ENCODE assay signal across 11 cellular contexts in the genomic region with DNA sequence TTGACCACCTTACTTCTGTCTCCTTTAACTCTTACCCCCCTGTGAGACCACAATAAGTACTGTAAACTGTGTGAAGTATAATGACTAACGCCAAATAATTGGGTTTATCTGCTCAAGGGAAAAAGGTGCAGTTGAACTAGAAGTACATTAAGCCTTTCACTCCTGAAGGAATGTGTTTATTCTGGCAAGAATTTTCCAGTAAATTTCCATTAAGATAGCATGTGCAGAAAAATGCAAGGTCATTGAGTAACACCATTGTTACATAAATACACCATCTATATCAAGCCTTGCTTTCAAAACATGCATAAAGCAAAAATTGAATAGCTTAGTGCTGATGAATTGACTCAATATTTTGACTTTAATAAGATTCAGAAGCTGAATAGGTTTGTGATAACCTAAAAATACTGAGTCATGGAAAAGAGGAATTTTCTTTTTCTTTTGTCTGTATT.
DNase-seq lines count a peak whose midpoint lies in the region; ATAC-seq lines count a peak whose summit lies in the region.
"Had no signal": no experiment of that assay in that cellular context is flagged by ENCODE, and none has a peak within 500 bp of the region (broad histone marks: within the 10 kb centered on the region; RNA-seq: fewer than 3 reads in every experiment).

No MANE protein-coding gene starts in this region.

- H3K9ac ChIP-seq in iPS-18a (ENCODE audit: low read length) (peak overlapping the region; percentile 24), subcutaneous abdominal adipose tissue (ENCODE audit: low read length in 5 of 5) (no peak overlapping the region)

- H3K4me3 Mint-ChIP-seq in CD8-positive, alpha-beta memory T cell = no peak overlapping the region
- no peak overlapping the region for H3K4me3 Mint-ChIP-seq in T-helper 17 cell
- H3K4me3 Mint-ChIP-seq: T-cell had no signal

- H3K36me3 ChIP-seq in iPS-18a (ENCODE audit: control insufficient read depth, low read depth, low read length) (no peaks in the 10 kb centered on the region), subcutaneous abdominal adipose tissue (ENCODE audit: control insufficient read depth in 5 of 5, insufficient read depth in 5 of 5, low read length in 5 of 5) (peaks cover 0 to 9% (median 0%) of the 10 kb centered on the region in 5 donors)
- H3K36me3 ChIP-seq in CD8-positive, alpha-beta memory T cell (ENCODE audit: insufficient read depth, low read length) = no peaks in the 10 kb centered on the region
- H3K36me3 ChIP-seq: neutrophil had no signal

- POLR2A ChIA-PET in CD8-positive, alpha-beta memory T cell (lab: Charles Lee) = no interaction called here

- DNase-seq in HS-5 (ENCODE audit: low read depth) = peak; percentile 48
- DNase-seq in astrocyte of the hippocampus (ENCODE audit: low read depth, low spot score) = peak; percentile 80
- DNase-seq in CD8-positive, alpha-beta memory T cell = no peak
- DNase-seq in HuH-7.5 (ENCODE audit: low spot score) = no peak
- DNase-seq in T-helper 17 cell = no peak
- DNase-seq: aorta, T-cell had no signal

- ATAC-seq in T-helper 17 cell = no peak
- ATAC-seq in GM21737 (IDR thresholded peaks at IDR 0.05; ENCODE audit: unreplicated experiment) = no peak
- ATAC-seq: T-cell had no signal

- no peaks in the 10 kb centered on the region for H3K27me3 Mint-ChIP-seq in CD8-positive, alpha-beta memory T cell
- H3K27me3 Mint-ChIP-seq in T-helper 17 cell = peaks cover 4% of the 10 kb centered on the region
- H3K27me3 Mint-ChIP-seq: T-cell had no signal

- no peaks in the 10 kb centered on the region for H3K9me3 ChIP-seq in iPS-18a (ENCODE audit: control insufficient read depth, low read depth, low read length)
- no peaks in the 10 kb centered on the region for H3K9me3 ChIP-seq in subcutaneous abdominal adipose tissue (ENCODE audit: control insufficient read depth in 5 of 5, low read length in 5 of 5)
- no peaks in the 10 kb centered on the region for H3K9me3 ChIP-seq in CD8-positive, alpha-beta memory T cell (ENCODE audit: low read length)
- H3K9me3 ChIP-seq in T-helper 17 cell (ENCODE audit: control insufficient read depth, low read length, poor library complexity, severe bottlenecking) = no peaks in the 10 kb centered on the region
- H3K9me3 ChIP-seq: neutrophil had no signal

- H3K27ac ChIP-seq in iPS-18a (ENCODE audit: low read length) (no peak overlapping the region), subcutaneous abdominal adipose tissue (ENCODE audit: low read depth, low read length) (peak overlapping the region; percentile 60)
- H3K27ac ChIP-seq in CD8-positive, alpha-beta memory T cell (ENCODE audit: low read depth, low read length) = no peak overlapping the region
- H3K27ac ChIP-seq: neutrophil had no signal

- peaks cover 0 to 5% (median 0%) of the 10 kb centered on the region in 3 donors for H3K4me1 Mint-ChIP-seq in CD8-positive, alpha-beta memory T cell
- peaks cover 2% of the 10 kb centered on the region for H3K4me1 Mint-ChIP-seq in T-helper 17 cell

- H3K27me3 ChIP-seq in iPS-18a (ENCODE audit: control insufficient read depth, insufficient read depth, low read length) = no peaks in the 10 kb centered on the region
- no peaks in the 10 kb centered on the region for H3K27me3 ChIP-seq in subcutaneous abdominal adipose tissue (ENCODE audit: control insufficient read depth in 5 of 5, insufficient read depth in 4 of 5, low read length in 5 of 5)
- H3K27me3 ChIP-seq in CD8-positive, alpha-beta memory T cell (ENCODE audit: insufficient read depth, low read length, poor library complexity, severe bottlenecking) = no peaks in the 10 kb centered on the region
- H3K27me3 ChIP-seq: neutrophil had no signal

- H3K4me3 ChIP-seq in iPS-18a (ENCODE audit: low read length) (no peak overlapping the region), subcutaneous abdominal adipose tissue (ENCODE audit: low read depth in 1 of 5, low read length in 5 of 5) (no peak overlapping the region)
- H3K4me3 ChIP-seq in CD8-positive, alpha-beta memory T cell (ENCODE audit: low read length) = no peak overlapping the region

- peaks cover 0 to 5% (median 4%) of the 10 kb centered on the region in 3 donors for H3K36me3 Mint-ChIP-seq in CD8-positive, alpha-beta memory T cell
- H3K36me3 Mint-ChIP-seq in T-helper 17 cell (ENCODE audit: low read depth) = no peaks in the 10 kb centered on the region

- no peak overlapping the region for H3K27ac Mint-ChIP-seq in CD8-positive, alpha-beta memory T cell
- no peak overlapping the region for H3K27ac Mint-ChIP-seq in T-helper 17 cell
- H3K27ac Mint-ChIP-seq: T-cell had no signal

- CTCF ChIA-PET in CD8-positive, alpha-beta memory T cell (lab: Charles Lee) = interaction anchor here (1.4 kb wide), 1 partner anchor 9 kb away, joined by 5 read pairs; no protein-coding TSS in a partner anchor

- H3K9me3 Mint-ChIP-seq in CD8-positive, alpha-beta memory T cell = no peaks in the 10 kb centered on the region
- H3K9me3 Mint-ChIP-seq: T-cell had no signal

- H3K4me1 ChIP-seq in iPS-18a (ENCODE audit: control insufficient read depth, low read depth, low read length) (peaks cover 8% of the 10 kb centered on the region), subcutaneous abdominal adipose tissue (ENCODE audit: control insufficient read depth in 5 of 5, insufficient read depth in 5 of 5, low read length in 5 of 5) (peaks cover 3 to 44% (median 22%) of the 10 kb centered on the region in 5 donors)
- no peaks in the 10 kb centered on the region for H3K4me1 ChIP-seq in CD8-positive, alpha-beta memory T cell (ENCODE audit: insufficient read depth, low read length)

Comparison
In these comparisons a context has a peak if more than half of its experiments do, and no peak if none do; other contexts are left out.
1. DNase-seq: peak in HS-5 (single experiment) and astrocyte of the hippocampus (single experiment); none in CD8-positive, alpha-beta memory T cell (0 of 5), HuH-7.5 (single experiment) and T-helper 17 cell (0 of 3).